In genomic region chr20:25274481-25274880, GRCh38 we compare ENCODE assay signal across 1 cellular context.
TF ChIP-seq lines count a peak whose summit lies in the region.

No MANE protein-coding gene starts in this region.

TF ChIP-seq in HepG2, 621 proteins besides CTCF, POLR2A, EP300 and RAD21:
- TF ChIP-seq NCOA5 (CRISPR knock-in tag; IDR thresholded peaks at IDR 0.05) (no peak), RBM22 (optimal IDR thresholded peaks at IDR 0.05; ENCODE audit: low read length) (peak; percentile 47)
TF ChIP-seq in HepG2: peak in this region for 1.
